1 cellular context compared by ENCODE assay signal in the genomic region with DNA sequence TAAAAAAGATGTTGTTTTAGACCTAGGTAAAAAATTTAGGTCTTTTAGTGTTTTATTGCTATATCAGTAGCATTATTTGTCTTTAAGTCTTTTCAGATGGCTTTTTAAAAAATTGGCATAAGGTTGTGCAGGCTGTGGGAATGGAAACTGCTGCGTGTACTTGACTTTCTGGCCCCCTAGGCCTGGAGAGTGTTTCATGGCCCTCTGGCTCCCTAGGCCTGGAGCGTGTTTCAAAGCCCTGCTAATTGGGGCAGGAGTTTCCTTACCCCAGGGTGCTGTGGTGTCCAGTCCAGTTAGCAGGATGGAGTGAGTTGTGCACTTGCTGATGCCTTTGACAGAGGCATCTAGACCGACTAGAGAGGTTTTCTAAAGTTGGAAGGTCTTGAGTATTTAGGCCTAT.
TF ChIP-seq lines count a peak whose summit lies in the region.

No MANE protein-coding gene starts in this region.

TF ChIP-seq in HepG2, 621 proteins besides CTCF, POLR2A, EP300 and RAD21:
- TF ChIP-seq RBM22 (optimal IDR thresholded peaks at IDR 0.05; ENCODE audit: low read length) = peak; percentile 15
- TF ChIP-seq CCDC6 (CRISPR knock-in tag; IDR thresholded peaks at IDR 0.05) = no peak
